ENCODE assay signal across 8 cellular contexts in the genomic region with DNA sequence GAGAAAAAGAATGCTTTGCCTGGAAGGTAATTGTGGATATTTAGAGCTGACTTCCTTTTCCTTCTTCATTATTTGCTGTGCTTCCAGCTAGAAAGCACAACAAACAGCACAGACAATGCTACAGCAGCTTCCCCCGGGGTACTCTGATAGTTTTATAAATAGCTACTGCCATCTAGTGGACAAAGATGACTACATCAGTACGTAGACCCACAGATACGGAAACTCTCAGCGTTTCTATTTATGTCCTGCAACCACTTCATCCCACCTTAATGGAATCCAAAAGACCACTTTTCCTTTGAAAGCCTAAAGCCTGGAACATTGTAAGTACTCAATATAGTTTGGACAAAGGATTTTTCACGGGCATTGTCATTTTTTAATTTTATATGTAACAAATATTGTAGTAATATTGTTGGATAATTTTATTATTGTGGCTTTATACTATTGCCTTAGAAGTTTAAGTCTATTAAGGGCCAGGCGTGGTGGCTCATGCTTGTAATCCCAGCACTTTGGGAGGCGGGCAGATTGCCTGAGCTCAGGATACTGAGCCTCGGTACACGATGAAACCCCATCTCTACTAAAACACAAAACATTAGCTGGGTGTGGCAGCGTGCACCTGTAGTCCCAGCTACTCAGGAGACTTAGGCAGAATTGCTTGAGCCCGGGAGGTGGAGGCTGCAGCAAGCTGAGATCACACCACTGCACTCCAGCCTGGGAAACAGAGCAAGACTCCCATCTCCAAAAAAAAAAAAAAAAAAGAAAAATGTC. TPM values are rescaled to one million over a fixed set of nuclear protein-coding genes. Genes with fewer than 3 reads are reported as not detected.
DNase-seq lines count a peak whose midpoint lies in the region; ATAC-seq, FAIRE-seq and TF ChIP-seq lines count a peak whose summit lies in the region.

No MANE protein-coding gene starts in this region.

- TF ChIP-seq CTCF in LNCAP (IDR thresholded peaks at IDR 0.05) (peak; percentile 73; the same call in 1 of the 2 replicates), OCI-LY7 (conservative IDR thresholded peaks at IDR 0.05; ENCODE audit: low read length) (peak; percentile 83), K562 (IDR thresholded peaks at IDR 0.05 in 2 of 3, conservative IDR thresholded peaks at IDR 0.05 in 1 of 3; ENCODE audit: insufficient read depth in 2 of 3, low read depth in 1 of 3, low read length in 3 of 3) (peak; percentile 53 to 79 (median 64); a peak in 5 of 6 replicates)

- H3K9me3 ChIP-seq in OCI-LY7 (ENCODE audit: low read length) (no peaks in the 10 kb centered on the region), K562 (replicated peaks; ENCODE audit: control insufficient read depth, insufficient read depth, low read depth, low read length) (no peaks in the 10 kb centered on the region)

- peaks cover 28% of the 10 kb centered on the region; the same call in 1 of the 2 replicates for H4K20me1 ChIP-seq in OCI-LY7 (ENCODE audit: insufficient read depth, low read length)
- H4K20me1 ChIP-seq in K562 (replicated peaks; ENCODE audit: control insufficient read depth, insufficient read depth, low read length), result peaks cover 41% of the 10 kb centered on the region

- H3K79me2 ChIP-seq in OCI-LY7 (ENCODE audit: insufficient read depth, low read depth, low read length), result peaks cover 27% of the 10 kb centered on the region; the same call in 1 of the 2 replicates
- peaks cover 26% of the 10 kb centered on the region for H3K79me2 ChIP-seq in K562 (ENCODE audit: control insufficient read depth, insufficient read depth, low read length)

- intact Hi-C loops in Right ventricle myocardium inferior (cut with DNase I), result no loop called here
- intact Hi-C loops in cardiac septum (cut with DNase I), result loop anchor here (5.0 kb wide), 1 partner anchor 187 kb away; no protein-coding TSS in a partner anchor
- intact Hi-C loops in OCI-LY7 (cut with micrococcal nuclease; ENCODE audit: unreplicated experiment), result loop anchor here (1.0 kb wide), 1 partner anchor 191 kb away; no protein-coding TSS in a partner anchor
- intact Hi-C loops in K562 (cut with micrococcal nuclease), result loop anchor here (1.0 kb wide), 1 partner anchor 191 kb away; no protein-coding TSS in a partner anchor

- TF ChIP-seq RAD21 in K562 (CRISPR knock-in tag; conservative IDR thresholded peaks at IDR 0.05 in 1 of 2, IDR thresholded peaks at IDR 0.05 in 1 of 2), result peak; percentile 24 to 52; a peak in 3 of 4 replicates

- peak overlapping the region; percentile 62 to 92 (median 82) for H3K27ac Mint-ChIP-seq in immature natural killer cell
- H3K27ac Mint-ChIP-seq in stimulated activated naive CD8-positive, alpha-beta T cell treated with anti-CD3 and anti-CD28 coated beads, Interleukin-15, amount 100 ng/mL, for 72 hours, result peak overlapping the region in 1 of 2 donors; percentile 82

- TF ChIP-seq POLR2A in H54 (IDR thresholded peaks at IDR 0.05; ENCODE audit: low read depth, low read length) (no peak), K562 (conservative IDR thresholded peaks at IDR 0.05) (peak; percentile 13; the same call in 1 of the 2 replicates)

- H3K9ac ChIP-seq in K562 (ENCODE audit: insufficient read depth in 1 of 2, low read depth in 2 of 2, low read length in 2 of 2), result no peak overlapping the region

- ATAC-seq in Right ventricle myocardium inferior (peak; percentile 85), K562 (peak; percentile 92)
- peak; percentile 89 for ATAC-seq in stimulated activated naive CD8-positive, alpha-beta T cell treated with anti-CD3 and anti-CD28 coated beads, Interleukin-15, amount 100 ng/mL, for 72 hours

- peaks cover 35 to 60% (median 45%) of the 10 kb centered on the region in 3 donors for H3K36me3 Mint-ChIP-seq in immature natural killer cell

- H3K9me2 ChIP-seq in OCI-LY7 (ENCODE audit: insufficient read depth, low read length), result no peaks in the 10 kb centered on the region

- H3K4me1 Mint-ChIP-seq in immature natural killer cell, result peaks cover 56% of the 10 kb centered on the region in 2 donors
- peaks cover 46% of the 10 kb centered on the region for H3K4me1 Mint-ChIP-seq in stimulated activated naive CD8-positive, alpha-beta T cell treated with anti-CD3 and anti-CD28 coated beads, Interleukin-15, amount 100 ng/mL, for 72 hours

- H3K4me2 ChIP-seq in OCI-LY7 (ENCODE audit: low read length) (no peak overlapping the region), K562 (ENCODE audit: insufficient read depth, low read length) (no peak overlapping the region)

- H3K9me3 Mint-ChIP-seq in immature natural killer cell, result no peaks in the 10 kb centered on the region
- H3K9me3 Mint-ChIP-seq in stimulated activated naive CD8-positive, alpha-beta T cell treated with anti-CD3 and anti-CD28 coated beads, Interleukin-15, amount 100 ng/mL, for 72 hours, result no peaks in the 10 kb centered on the region

- peaks cover 0 to 2% of the 10 kb centered on the region in 2 experiments; a peak in 1 of 5 replicates for H3K27me3 ChIP-seq in K562 (ENCODE audit: control insufficient read depth in 2 of 2, insufficient read depth in 2 of 2, low read length in 2 of 2)

- H3K4me3 ChIP-seq in OCI-LY7 (ENCODE audit: low read depth, low read length, poor library complexity, severe bottlenecking), result no peak overlapping the region
- no peak overlapping the region for H3K4me3 ChIP-seq in K562

- H3K4me1 ChIP-seq in OCI-LY7 (ENCODE audit: insufficient read depth, low read length, poor library complexity, severe bottlenecking) (peaks cover 34% of the 10 kb centered on the region), K562 (replicated peaks in 1 of 2; ENCODE audit: control insufficient read depth in 2 of 2, insufficient read depth in 2 of 2, low read length in 2 of 2) (peaks cover 0 to 11% of the 10 kb centered on the region in 2 experiments; a peak in 2 of 5 replicates)

- DNase-seq in Right ventricle myocardium inferior (ENCODE audit: missing footprints) (no peak), cardiac septum (ENCODE audit: low spot score) (no peak), H54 (ENCODE audit: insufficient read length, low spot score) (peak; percentile 30), OCI-LY7 (ENCODE audit: low spot score) (peak; percentile 88), K562 (ENCODE audit: extremely low read depth in 1 of 4, low spot score in 3 of 4) (peak; percentile 53 to 75 (median 64)), immature natural killer cell (peak; percentile 58 to 69 (median 64))
- DNase-seq in stimulated activated naive CD8-positive, alpha-beta T cell treated with anti-CD3 and anti-CD28 coated beads, Interleukin-15, amount 100 ng/mL, for 72 hours, result no peak

- CTCF ChIA-PET in OCI-LY7 (lab: Charles Lee; ENCODE audit: unreplicated experiment) (interaction anchor here (0.6 to 1.5 kb wide), 3 partner anchors 10 to 282 kb away, joined by 3 to 5 read pairs (median 3); no protein-coding TSS in a partner anchor), K562 (lab: Yijun Ruan, JAX; ENCODE audit: low intra/inter-chr PET ratio) (interaction anchor here (1.5 kb wide), 1 partner anchor 49 kb away, joined by 4 read pairs; no protein-coding TSS in a partner anchor)

- in situ Hi-C loops in K562 (cut with MboI), result no loop called here

- WGBS in K562 (ENCODE audit: insufficient coverage, low coverage, missing lambda C conversion rate), result 11% methylated on average over 11 of the region's 11 CpGs

- POLR2A ChIA-PET in OCI-LY7 (lab: Charles Lee), result interaction anchor here (0.6 to 1.7 kb wide), 10 partner anchors 8 to 1975 kb away, joined by 3 to 12 read pairs (median 4); partner anchors contain the start of gene HSPA8
- POLR2A ChIA-PET in K562 (lab: Yijun Ruan, JAX), result interaction anchor here (0.6 to 2.8 kb wide), 7 partner anchors 7 to 225 kb away, joined by 3 to 16 read pairs (median 4); partner anchors contain the start of gene HSPA8

- BruUV-seq in OCI-LY7 (replicated peaks; lab: Mats Ljungman, UMichigan), result no TSS peak
- BruUV-seq in K562 (replicated peaks; lab: Mats Ljungman, UMichigan), result no TSS peak

- H3K4me3 Mint-ChIP-seq in immature natural killer cell, result peak overlapping the region in 4 of 5 donors; percentile 12 to 68 (median 48)
- peak overlapping the region in 1 of 2 donors; percentile 15 for H3K4me3 Mint-ChIP-seq in stimulated activated naive CD8-positive, alpha-beta T cell treated with anti-CD3 and anti-CD28 coated beads, Interleukin-15, amount 100 ng/mL, for 72 hours

- H3K9me1 ChIP-seq in K562 (ENCODE audit: control insufficient read depth, insufficient read depth, low read length), result peaks cover 6% of the 10 kb centered on the region

- H2AFZ ChIP-seq in OCI-LY7 (ENCODE audit: low read length) (no peak overlapping the region), K562 (ENCODE audit: low read depth, low read length) (no peak overlapping the region)

- H3K27ac ChIP-seq in OCI-LY7 (ENCODE audit: low read depth, low read length, poor library complexity, severe bottlenecking) (peak overlapping the region; percentile 35), K562 (ENCODE audit: extremely low read depth, low read depth, low read length) (no peak overlapping the region)

- H3K36me3 ChIP-seq in OCI-LY7 (ENCODE audit: insufficient read depth, low read length) (peaks cover 64% of the 10 kb centered on the region), K562 (ENCODE audit: control insufficient read depth, insufficient read depth, low read length) (peaks cover 44% of the 10 kb centered on the region)

- FAIRE-seq in H54 (lab: Jason Lieb, UNC) (no peak), K562 (lab: Jason Lieb, UNC) (no peak)

- TF ChIP-seq EP300 in K562 (IDR thresholded peaks at IDR 0.05; ENCODE audit: low read length), result no peak

- H3K27me3 Mint-ChIP-seq in immature natural killer cell (ENCODE audit: low read depth in 3 of 3), result peaks cover 0 to 8% (median 2%) of the 10 kb centered on the region in 3 donors
- no peaks in the 10 kb centered on the region for H3K27me3 Mint-ChIP-seq in stimulated activated naive CD8-positive, alpha-beta T cell treated with anti-CD3 and anti-CD28 coated beads, Interleukin-15, amount 100 ng/mL, for 72 hours

RNA-seq across cellular contexts. Expression of gene HSPA8, which starts 7.5 kb away (rescaled TPM):
- total RNA-seq in Right ventricle myocardium inferior (1,349 TPM), cardiac septum (1,191 TPM), OCI-LY7 (2022) (490 and 1,029 TPM in 2 replicates), K562 (2014; rRNA removed) (1,997 and 2,012 TPM in 2 replicates), K562 (2014; rRNA removed; fragmentation: Illumina TruSeq; extraction: Trizol) (3,028 and 3,355 TPM in 2 replicates), K562 (2015; rRNA removed; fragmentation: Illumina TruSeq; extraction: Trizol) (3,824 and 3,966 TPM in 2 replicates), K562 (2021) (1,725 and 2,194 TPM in 2 replicates)
- 1,862 and 1,909 TPM in 2 replicates for total RNA-seq in OCI-LY7 (2014; rRNA removed; shearing (Covaris generic))
- 922 and 1,034 TPM in 2 replicates for total RNA-seq in K562 (2011; cell fraction: chromatin; rRNA removed; ENCODE audit: low replicate concordance)
- 638 and 697 TPM in 2 replicates for total RNA-seq in K562 (2011; cell fraction: nucleolus; rRNA removed)
- 726 and 788 TPM in 2 replicates for total RNA-seq in K562 (2011; cell fraction: nucleoplasm; rRNA removed)
- polyA plus RNA-seq in K562 (2011; rRNA removed) (2,026 and 3,646 TPM in 2 replicates), K562 (2014; fragmentation: Illumina TruSeq; extraction: Trizol) (2,832 and 3,374 TPM in 2 replicates), K562 (2014; fragmentation: Nextera tagmentation; extraction: Ambion mirVana) (1,000 to 10,000 TPM; 1,250 to 2,773 TPM), K562 (2014; rRNA removed) (1,654 and 2,779 TPM in 2 replicates), immature natural killer cell (1,000 to 10,000 TPM in 1 of 3 donors, 100 to 1,000 TPM in 2; 797 to 1,150 (median 908) TPM)
- polyA plus RNA-seq in K562 (2011; cell fraction: cytosol; rRNA removed), result 1,629 and 2,064 TPM in 2 replicates
- 1,239 and 1,514 TPM in 2 replicates for polyA plus RNA-seq in K562 (2011; cell fraction: nucleus; rRNA removed)
- 1,190 and 3,517 TPM in 2 replicates for polyA plus RNA-seq in K562 (2012)
- 4,618 and 6,754 TPM in 2 replicates for polyA minus RNA-seq in K562 (2011; rRNA and poly(A)+ RNA removed)
- 801 and 1,496 TPM in 2 replicates for polyA minus RNA-seq in K562 (2011; cell fraction: cytosol; rRNA and poly(A)+ RNA removed)
- 597 and 894 TPM in 2 replicates for polyA minus RNA-seq in K562 (2011; cell fraction: nucleus; rRNA and poly(A)+ RNA removed)

Comparison
In these comparisons a context has a peak if more than half of its experiments do, and no peak if none do; other contexts are left out.
1. DNase-seq: peak in H54 (single experiment), OCI-LY7 (single experiment), K562 (4 of 4) and immature natural killer cell (3 of 3); none in Right ventricle myocardium inferior (single experiment), cardiac septum (single experiment) and stimulated activated naive CD8-positive, alpha-beta T cell treated with anti-CD3 and anti-CD28 coated beads, Interleukin-15, amount 100 ng/mL, for 72 hours (0 of 2).
2. Peak in every context shown above with its lines, with median percentiles within 50 percentile points of each other: ATAC-seq and CTCF ChIP-seq.